Comparison of ENCODE assay signal across 17 cellular contexts in the genomic region with DNA sequence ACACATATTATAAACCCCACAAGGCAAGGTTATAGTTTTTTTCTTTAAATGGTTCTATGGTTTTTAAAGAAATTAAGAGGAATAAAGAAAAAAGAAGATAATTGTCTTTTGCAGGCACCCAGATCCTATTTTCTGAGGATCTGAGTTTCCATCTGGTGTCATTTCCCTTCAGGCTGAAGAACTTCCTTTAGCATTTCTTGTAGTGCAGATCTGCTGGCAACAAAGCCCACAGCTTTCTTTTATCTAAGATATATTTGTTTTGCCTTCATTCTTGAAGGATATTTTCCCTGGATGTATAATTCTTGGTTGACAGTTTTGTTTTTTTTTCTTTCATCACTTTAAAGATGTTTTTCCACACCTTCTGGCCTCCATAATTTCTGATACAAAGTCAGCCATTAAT. TPM values are rescaled to one million over a fixed set of nuclear protein-coding genes. Genes with fewer than 3 reads are reported as not detected.
A peak's percentile ranks its signal among the peaks of the same experiment; 100 is the strongest.
DNase-seq lines count a peak whose midpoint lies in the region; ATAC-seq and TF ChIP-seq lines count a peak whose summit lies in the region.
"Had no signal": no experiment of that assay in that cellular context is flagged by ENCODE, and none has a peak within 500 bp of the region (broad histone marks: within the 10 kb centered on the region; RNA-seq: fewer than 3 reads in every experiment).

No MANE protein-coding gene starts in this region.

- no peaks in the 10 kb centered on the region for H3K36me3 Mint-ChIP-seq in activated naive CD4-positive, alpha-beta T cell treated with anti-CD3 and anti-CD28 coated beads, Interleukin-2, amount 50 U/mL, for 24 hours
- no peaks in the 10 kb centered on the region for H3K36me3 Mint-ChIP-seq in endothelial cell (ENCODE audit: low read depth, unreplicated experiment)
- H3K36me3 Mint-ChIP-seq: CD14-positive monocyte; CD4-positive, alpha-beta memory T cell had no signal

- TF ChIP-seq CTCF in endothelial cell (IDR thresholded peaks at IDR 0.05; ENCODE audit: unreplicated experiment) (no peak), prostate gland (IDR thresholded peaks at IDR 0.05) (no peak)

- H3K27ac Mint-ChIP-seq in activated naive CD4-positive, alpha-beta T cell treated with anti-CD3 and anti-CD28 coated beads, Interleukin-2, amount 50 U/mL, for 24 hours: peak overlapping the region; percentile 8
- H3K27ac Mint-ChIP-seq in endothelial cell (ENCODE audit: unreplicated experiment): peak overlapping the region; percentile 96
- H3K27ac Mint-ChIP-seq: CD14-positive monocyte had no signal

- peak overlapping the region; percentile 77 to 93 for H3K27ac ChIP-seq in prostate gland
- H3K27ac ChIP-seq: BLaER1 had no signal

- ATAC-seq in GM18867 (IDR thresholded peaks at IDR 0.05; ENCODE audit: unreplicated experiment): no peak
- no peak for ATAC-seq in HG03159 (IDR thresholded peaks at IDR 0.05; ENCODE audit: unreplicated experiment)
- ATAC-seq in HG02798 (IDR thresholded peaks at IDR 0.05; ENCODE audit: poor library complexity, unreplicated experiment): no peak
- ATAC-seq: K562 had no signal

- peaks cover 3% of the 10 kb centered on the region for H3K27me3 Mint-ChIP-seq in activated naive CD4-positive, alpha-beta T cell treated with anti-CD3 and anti-CD28 coated beads, Interleukin-2, amount 50 U/mL, for 24 hours
- no peaks in the 10 kb centered on the region for H3K27me3 Mint-ChIP-seq in endothelial cell (ENCODE audit: unreplicated experiment)

- no peak for DNase-seq in activated naive CD4-positive, alpha-beta T cell (lab: John Stamatoyannopoulos, UW)
- DNase-seq in endothelial cell (ENCODE audit: low spot score): no peak
- DNase-seq in prostate gland (ENCODE audit: low spot score): no peak
- DNase-seq: 8988T; CD4-positive, alpha-beta memory T cell; DMS153; DMS79 treated with DMSO at 0.1 percent for 48 hours; GF-D8; IMR-90 had no signal

- no peak overlapping the region for H3K4me3 ChIP-seq in prostate gland
- H3K4me3 ChIP-seq: BLaER1, HAP-1, K562 had no signal

- H3K4me1 Mint-ChIP-seq in activated naive CD4-positive, alpha-beta T cell treated with anti-CD3 and anti-CD28 coated beads, Interleukin-2, amount 50 U/mL, for 24 hours: no peaks in the 10 kb centered on the region
- peaks cover 35% of the 10 kb centered on the region for H3K4me1 Mint-ChIP-seq in endothelial cell (ENCODE audit: unreplicated experiment)
- H3K4me1 Mint-ChIP-seq: CD14-positive monocyte had no signal

- H3K36me3 ChIP-seq in prostate gland: no peaks in the 10 kb centered on the region
- H3K36me3 ChIP-seq: BLaER1, HAP-1 had no signal

- TF ChIP-seq POLR2A in prostate gland (IDR thresholded peaks at IDR 0.05): no peak

- no peaks in the 10 kb centered on the region for H3K27me3 ChIP-seq in prostate gland (replicated peaks; ENCODE audit: insufficient read depth)
- H3K27me3 ChIP-seq: BLaER1 had no signal

- H3K9me3 ChIP-seq in prostate gland: no peaks in the 10 kb centered on the region
- H3K9me3 ChIP-seq: HAP-1 had no signal

- H3K9me3 Mint-ChIP-seq in activated naive CD4-positive, alpha-beta T cell treated with anti-CD3 and anti-CD28 coated beads, Interleukin-2, amount 50 U/mL, for 24 hours: no peaks in the 10 kb centered on the region
- no peaks in the 10 kb centered on the region for H3K9me3 Mint-ChIP-seq in endothelial cell (ENCODE audit: unreplicated experiment)

- H3K4me1 ChIP-seq in prostate gland (replicated peaks): peaks cover 6% of the 10 kb centered on the region

- no peak overlapping the region for H3K4me3 Mint-ChIP-seq in activated naive CD4-positive, alpha-beta T cell treated with anti-CD3 and anti-CD28 coated beads, Interleukin-2, amount 50 U/mL, for 24 hours
- H3K4me3 Mint-ChIP-seq in endothelial cell (ENCODE audit: unreplicated experiment): no peak overlapping the region
- H3K4me3 Mint-ChIP-seq: CD14-positive monocyte; CD4-positive, alpha-beta memory T cell had no signal

- intact Hi-C loops in prostate gland (cut with DNase I): no loop called here

RNA-seq across cellular contexts. Expression of a gene that starts 57.6 kb away (rescaled TPM):
- total RNA-seq in endothelial cell (ENCODE audit: unreplicated experiment): 61.3 TPM
- total RNA-seq in prostate gland: 100 to 1,000 TPM in 1 of 2 donors, 10 to 100 TPM in 1; 96.5 to 245 TPM
